In the genomic region with DNA sequence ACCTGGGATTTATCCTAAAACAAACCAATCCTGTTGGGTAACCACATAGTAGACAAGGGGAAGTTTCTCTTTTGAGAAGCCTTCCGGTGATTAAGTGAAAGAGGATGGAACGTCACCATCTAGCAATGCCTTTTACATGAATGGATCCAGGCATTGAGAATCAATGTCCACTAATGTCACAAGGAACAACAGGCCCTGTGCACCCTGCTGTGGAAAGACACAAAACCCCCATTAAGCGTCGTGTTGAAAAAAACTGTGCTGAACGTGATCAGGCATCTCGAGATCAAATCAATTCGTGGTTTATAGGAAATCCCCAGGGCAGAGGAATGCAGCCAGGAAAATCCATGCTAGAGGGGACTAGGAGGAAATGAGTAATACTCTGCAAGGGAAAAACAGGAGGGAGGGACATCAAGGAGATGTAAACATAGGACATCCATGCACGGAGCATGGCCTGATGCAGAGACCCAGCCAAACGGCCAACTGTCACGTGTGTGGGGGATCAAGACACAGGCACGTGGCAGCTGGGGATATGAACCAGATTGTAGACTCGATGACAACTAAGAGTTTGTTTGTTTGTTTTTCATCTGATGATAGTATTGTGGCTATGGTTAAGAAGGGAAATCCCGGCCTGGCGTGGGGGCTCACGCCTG, we compare ENCODE assay signal across 9 cellular contexts. TPM values are rescaled to one million over a fixed set of nuclear protein-coding genes. Genes with fewer than 3 reads are reported as not detected.
DNase-seq lines count a peak whose midpoint lies in the region; ATAC-seq and TF ChIP-seq lines count a peak whose summit lies in the region.
"Had no signal": no experiment of that assay in that cellular context is flagged by ENCODE, and none has a peak within 500 bp of the region (broad histone marks: within the 10 kb centered on the region; RNA-seq: fewer than 3 reads in every experiment).

No MANE protein-coding gene starts in this region.

- TF ChIP-seq CTCF in stomach (IDR thresholded peaks at IDR 0.05): no peak

- no peak for TF ChIP-seq POLR2A in stomach (IDR thresholded peaks at IDR 0.05)

- peaks cover 10 to 81% (median 55%) of the 10 kb centered on the region in 4 donors for H3K36me3 ChIP-seq in stomach
- H3K36me3 ChIP-seq: WERI-Rb-1 had no signal

- WGBS in stomach, 5 donors: 55 to 66% (median 59%) methylated on average over 15 of the region's 15 CpGs

- H3K27ac ChIP-seq in caudate nucleus (ENCODE audit: low read depth, low read length) (peak overlapping the region; percentile 24), stomach (peak overlapping the region; percentile 37 to 79 (median 59))
- H3K27ac ChIP-seq: WERI-Rb-1 had no signal

- no peak overlapping the region for H3K4me3 ChIP-seq in stomach

- DNase-seq in HT-29 (ENCODE audit: low spot score): peak; percentile 39
- peak in 1 of 61 donors; percentile 25 for DNase-seq in caudate nucleus (lab: John Stamatoyannopoulos, UW)
- peak; percentile 84 for DNase-seq in iris pigment epithelial cell (ENCODE audit: low read depth)
- peak; percentile 25 for DNase-seq in stomach
- DNase-seq in activated naive CD4-positive, alpha-beta T cell treated with Interleukin-2 at 50 U/mL for 16 hours: no peak
- no peak for DNase-seq in NCI-H2081 treated with DMSO at 0.1 percent for 48 hours (lab: John Stamatoyannopoulos, UW)
- DNase-seq: WERI-Rb-1 had no signal

- peaks cover 0 to 15% (median 7%) of the 10 kb centered on the region in 4 donors for H3K4me1 ChIP-seq in stomach

- no peaks in the 10 kb centered on the region for H3K27me3 ChIP-seq in stomach

- H3K9me3 ChIP-seq in stomach: no peaks in the 10 kb centered on the region

- ATAC-seq in GM21390 (IDR thresholded peaks at IDR 0.05; ENCODE audit: unreplicated experiment): no peak
- ATAC-seq in HG03378 (IDR thresholded peaks at IDR 0.05; ENCODE audit: unreplicated experiment): no peak

- intact Hi-C loops in stomach (cut with DNase I; ENCODE audit: low total_unique reads): no loop called here

- no peak for TF ChIP-seq EP300 in stomach (IDR thresholded peaks at IDR 0.05)

RNA-seq across cellular contexts. Expression of gene CARS1, which starts 38.6 kb away (rescaled TPM):
- total RNA-seq in HT-29 (2014; rRNA removed; shearing (Covaris generic)): 47.7 and 55.8 TPM in 2 replicates
- total RNA-seq in stomach: 10 to 100 TPM; 28.6 to 54.2 (median 42.6) TPM
- 10 to 100 TPM; 25.2 to 44.9 (median 35.7) TPM for polyA plus RNA-seq in stomach

Comparison
In these comparisons a context has a peak if more than half of its experiments do, and no peak if none do; other contexts are left out.
1. DNase-seq: peak in HT-29 (single experiment), iris pigment epithelial cell (single experiment) and stomach (single experiment); none in activated naive CD4-positive, alpha-beta T cell treated with Interleukin-2 at 50 U/mL for 16 hours (single experiment) and NCI-H2081 treated with DMSO at 0.1 percent for 48 hours (single experiment).